ENCODE assay signal across 9 cellular contexts in genomic region chrX:131704136-131704695, GRCh38.
DNase-seq lines count a peak whose midpoint lies in the region; ATAC-seq, FAIRE-seq and TF ChIP-seq lines count a peak whose summit lies in the region.
"Had no signal": no experiment of that assay in that cellular context is flagged by ENCODE, and none has a peak within 500 bp of the region (broad histone marks: within the 10 kb centered on the region; RNA-seq: fewer than 3 reads in every experiment).

No MANE protein-coding gene starts in this region.

- ATAC-seq in mucosa of descending colon: peak; percentile 87

- H3K4me3 Mint-ChIP-seq in CD14-positive monocyte: no peak overlapping the region
- H3K4me3 Mint-ChIP-seq: activated naive CD8-positive, alpha-beta T cell treated with anti-CD3 and anti-CD28 coated beads, Interleukin-2, amount 10 ng/mL, durations not matched to agents 7 days and 5 days had no signal

- H3K9me3 Mint-ChIP-seq in CD14-positive monocyte: peaks cover 1 to 17% (median 6%) of the 10 kb centered on the region in 7 donors
- H3K9me3 Mint-ChIP-seq: activated naive CD8-positive, alpha-beta T cell treated with anti-CD3 and anti-CD28 coated beads, Interleukin-2, amount 10 ng/mL, durations not matched to agents 7 days and 5 days had no signal

- H3K4me3 ChIP-seq in mucosa of descending colon: no peak overlapping the region

- no peaks in the 10 kb centered on the region for H3K9me3 ChIP-seq in mucosa of descending colon

- peak; percentile 66 for DNase-seq in stimulated activated CD8-positive, alpha-beta memory T cell treated with anti-CD3 and anti-CD28 coated beads, Interleukin-12 subunit alpha, Interleukin-12 subunit beta, amount 100 ng/mL, for 4 hours (ENCODE audit: low read depth)
- no peak for DNase-seq in stimulated activated CD8-positive, alpha-beta memory T cell treated with anti-CD3 and anti-CD28 coated beads, Interleukin-4, amount 100 ng/mL, for 48 hours
- DNase-seq in HTR-8/SVneo (ENCODE audit: insufficient read length, low spot score): peak; percentile 10
- DNase-seq in activated T-cell treated with anti-CD3 and anti-CD28 coated beads, Interleukin-2, amount 50 U/mL, for 48 hours: peak; percentile 87 to 88
- DNase-seq in mucosa of descending colon: peak in 1 of 3 donors; percentile 75
- DNase-seq in NCI-H128 (lab: John Stamatoyannopoulos, UW; ENCODE audit: unreplicated experiment): no peak
- DNase-seq in NCI-H524 (lab: John Stamatoyannopoulos, UW): no peak
- no peak for DNase-seq in CD14-positive monocyte (ENCODE audit: low spot score)
- DNase-seq: activated naive CD8-positive, alpha-beta T cell treated with anti-CD3 and anti-CD28 coated beads, Interleukin-2, amount 10 ng/mL, durations not matched to agents 7 days and 5 days had no signal

- no peak for TF ChIP-seq CTCF in mucosa of descending colon (IDR thresholded peaks at IDR 0.05)
- TF ChIP-seq CTCF in CD14-positive monocyte (IDR thresholded peaks at IDR 0.05): no peak

- intact Hi-C loops in mucosa of descending colon (cut with DNase I, micrococcal nuclease): no loop called here
- intact Hi-C loops in CD14-positive monocyte (cut with micrococcal nuclease): no loop called here

- peaks cover 0 to 16% (median 1%) of the 10 kb centered on the region in 3 donors for H3K27me3 Mint-ChIP-seq in CD14-positive monocyte (ENCODE audit: low read depth in 3 of 3)
- H3K27me3 Mint-ChIP-seq: activated naive CD8-positive, alpha-beta T cell treated with anti-CD3 and anti-CD28 coated beads, Interleukin-2, amount 10 ng/mL, durations not matched to agents 7 days and 5 days had no signal

- no peak for FAIRE-seq in HTR-8/SVneo (lab: Jason Lieb, UNC)

- no peaks in the 10 kb centered on the region for H3K36me3 Mint-ChIP-seq in CD14-positive monocyte

- H3K36me3 ChIP-seq in mucosa of descending colon (ENCODE audit: low read depth): no peaks in the 10 kb centered on the region

- no peaks in the 10 kb centered on the region for H3K4me1 Mint-ChIP-seq in CD14-positive monocyte
- H3K4me1 Mint-ChIP-seq: activated naive CD8-positive, alpha-beta T cell treated with anti-CD3 and anti-CD28 coated beads, Interleukin-2, amount 10 ng/mL, durations not matched to agents 7 days and 5 days had no signal

- no peaks in the 10 kb centered on the region for H3K4me1 ChIP-seq in mucosa of descending colon (ENCODE audit: low read depth)

- H3K27ac Mint-ChIP-seq in CD14-positive monocyte: peak overlapping the region in 2 of 7 donors; percentile 36 to 73
- H3K27ac Mint-ChIP-seq: activated naive CD8-positive, alpha-beta T cell treated with anti-CD3 and anti-CD28 coated beads, Interleukin-2, amount 10 ng/mL, durations not matched to agents 7 days and 5 days had no signal

Comparison
In these comparisons a context has a peak if more than half of its experiments do, and no peak if none do; other contexts are left out.
1. DNase-seq: peak in stimulated activated CD8-positive, alpha-beta memory T cell treated with anti-CD3 and anti-CD28 coated beads, Interleukin-12 subunit alpha, Interleukin-12 subunit beta, amount 100 ng/mL, for 4 hours (single experiment), HTR-8/SVneo (single experiment) and activated T-cell treated with anti-CD3 and anti-CD28 coated beads, Interleukin-2, amount 50 U/mL, for 48 hours (2 of 2); none in stimulated activated CD8-positive, alpha-beta memory T cell treated with anti-CD3 and anti-CD28 coated beads, Interleukin-4, amount 100 ng/mL, for 48 hours (single experiment), NCI-H128 (single experiment), NCI-H524 (0 of 2) and CD14-positive monocyte (single experiment).